Comparison of ENCODE assay signal across 10 cellular contexts in genomic region chr6:5036309-5036708, GRCh38. TPM values are rescaled to one million over a fixed set of nuclear protein-coding genes. Genes with fewer than 3 reads are reported as not detected.
DNase-seq lines count a peak whose midpoint lies in the region; ATAC-seq, FAIRE-seq and TF ChIP-seq lines count a peak whose summit lies in the region.
"Had no signal": no experiment of that assay in that cellular context is flagged by ENCODE, and none has a peak within 500 bp of the region (broad histone marks: within the 10 kb centered on the region; RNA-seq: fewer than 3 reads in every experiment).

No MANE protein-coding gene starts in this region.

- H2BK5ac ChIP-seq in H9 (ENCODE audit: insufficient read length, low read length): no peak overlapping the region

- POLR2A ChIA-PET in K562 (lab: Yijun Ruan, JAX): interaction anchor here (0.7 kb wide), 1 partner anchor 977 kb away, joined by 3 read pairs; no protein-coding TSS in a partner anchor

- TF ChIP-seq CTCF in H9 (conservative IDR thresholded peaks at IDR 0.05): peak; percentile 40; the same call in 2 of the 3 replicates
- TF ChIP-seq CTCF in K562 (IDR thresholded peaks at IDR 0.05 in 2 of 3, conservative IDR thresholded peaks at IDR 0.05 in 1 of 3; ENCODE audit: insufficient read depth in 2 of 3, low read depth in 1 of 3, low read length in 3 of 3): peak in 2 of 3 experiments; percentile 12 to 33; a peak in 1 of 6 replicates

- H3K9me1 ChIP-seq in K562 (ENCODE audit: control insufficient read depth, insufficient read depth, low read length): no peaks in the 10 kb centered on the region

- H3K79me1 ChIP-seq in H9 (ENCODE audit: insufficient read depth, low read depth, low read length, poor library complexity, severe bottlenecking): no peaks in the 10 kb centered on the region

- H3K4ac ChIP-seq in H9 (ENCODE audit: low read depth, low read length): no peak overlapping the region

- H3K14ac ChIP-seq in H9 (ENCODE audit: insufficient read depth, low read length): no peak overlapping the region

- H2AFZ ChIP-seq in H9 (ENCODE audit: low read length) (no peak overlapping the region), K562 (ENCODE audit: low read depth, low read length) (0 out of 2 replicates have a peak overlapping the region, but pooled peaks have one; percentile 6)

- no peak for TF ChIP-seq EP300 in K562 (IDR thresholded peaks at IDR 0.05; ENCODE audit: low read length)

- H3K36me3 ChIP-seq in K562 (ENCODE audit: control insufficient read depth, insufficient read depth, low read length): no peaks in the 10 kb centered on the region

- no CpG with 5 or more reads among the region's 7 CpGs for WGBS in H9 (ENCODE audit: extremely low coverage, insufficient read length, low lambda C conversion rate)
- WGBS in K562 (ENCODE audit: insufficient coverage, low coverage, missing lambda C conversion rate): 28% methylated on average over 7 of the region's 7 CpGs

- H3K4me2 ChIP-seq in H9 (ENCODE audit: insufficient read depth, insufficient read length, low read length): no peak overlapping the region
- H3K4me2 ChIP-seq in K562 (ENCODE audit: insufficient read depth, low read length): no peak overlapping the region

- no peaks in the 10 kb centered on the region for H3K27me3 ChIP-seq in H9 (ENCODE audit: insufficient read depth, low read length)
- H3K27me3 ChIP-seq in K562 (ENCODE audit: control insufficient read depth in 2 of 2, insufficient read depth in 2 of 2, low read length in 2 of 2): 0 out of 5 replicates have a peak, but pooled peaks cover 0 to 2% of the 10 kb centered on the region in 2 experiments

- no peak overlapping the region for H3K9ac ChIP-seq in H9 (ENCODE audit: extremely low read depth, insufficient read length, low read length)
- peak overlapping the region in 1 of 2 experiments; percentile 23; a peak in 1 of 4 replicates for H3K9ac ChIP-seq in K562 (ENCODE audit: insufficient read depth in 1 of 2, low read depth in 2 of 2, low read length in 2 of 2)

- no peak overlapping the region for H2BK20ac ChIP-seq in H9 (ENCODE audit: low read depth, low read length, poor library complexity, severe bottlenecking)

- H3T11ph ChIP-seq in H9 (ENCODE audit: low read length): no peak overlapping the region

- DNase-seq in H9 (peak; percentile 90), NCI-H2227 treated with DMSO at 0.1 percent for 48 hours (lab: John Stamatoyannopoulos, UW) (peak; percentile 61), K562 (ENCODE audit: extremely low read depth in 1 of 4, low spot score in 3 of 4) (peak; percentile 34 to 62 (median 42)), myocyte (ENCODE audit: low read depth) (peak; percentile 82), globus pallidus (ENCODE audit: low spot score) (no peak), amniotic stem cell (lab: John Stamatoyannopoulos, UW) (no peak)
- DNase-seq in stimulated activated CD4-positive, alpha-beta T cell treated with anti-CD3 and anti-CD28 coated beads, Interleukin-4, amount 100 ng/mL, for 24 hours: no peak
- DNase-seq: activated T-cell treated with anti-CD3 and anti-CD28 coated beads, Interleukin-2, amount 50 U/mL, for 24 hours; OCI-M1 had no signal

- peaks cover 32 to 40% of the 10 kb centered on the region in 2 experiments for H3K4me1 Mint-ChIP-seq in H9

- H3K36me3 Mint-ChIP-seq in H9 (ENCODE audit: insufficient read depth in 1 of 3, low read depth in 3 of 3): no peaks in the 10 kb centered on the region

- H3K9me3 Mint-ChIP-seq in H9: no peaks in the 10 kb centered on the region
- H3K9me3 Mint-ChIP-seq: activated T-cell treated with anti-CD3 and anti-CD28 coated beads, Interleukin-2, amount 50 U/mL, for 24 hours had no signal

- CTCF ChIA-PET in K562 (lab: Yijun Ruan, JAX; ENCODE audit: low intra/inter-chr PET ratio): no interaction called here

- no peak for FAIRE-seq in K562 (lab: Jason Lieb, UNC)

- H2BK12ac ChIP-seq in H9 (ENCODE audit: insufficient read length, low read depth, low read length): no peak overlapping the region

- ATAC-seq in K562 (peak; percentile 93), GM18907 (IDR thresholded peaks at IDR 0.05; ENCODE audit: unreplicated experiment) (no peak)

- no peak for TF ChIP-seq POLR2A in K562 (conservative IDR thresholded peaks at IDR 0.05)

- H3K23ac ChIP-seq in H9 (ENCODE audit: insufficient read length, low read depth, low read length): no peak overlapping the region

- H3K27ac ChIP-seq in H9 (ENCODE audit: insufficient read length, low read depth, low read length): no peak overlapping the region
- H3K27ac ChIP-seq in K562 (ENCODE audit: extremely low read depth, low read depth, low read length): no peak overlapping the region

- intact Hi-C loops in K562 (cut with micrococcal nuclease): loop anchor here (10.0 kb wide), 1 partner anchor 182 kb away; no protein-coding TSS in a partner anchor

- peaks cover 16% of the 10 kb centered on the region for H3K27me3 Mint-ChIP-seq in H9 (ENCODE audit: low read depth)
- H3K27me3 Mint-ChIP-seq: activated T-cell treated with anti-CD3 and anti-CD28 coated beads, Interleukin-2, amount 50 U/mL, for 24 hours had no signal

- H4K20me1 ChIP-seq in H9 (ENCODE audit: control insufficient read depth, insufficient read depth, insufficient read length): no peaks in the 10 kb centered on the region
- H4K20me1 ChIP-seq in K562 (replicated peaks; ENCODE audit: control insufficient read depth, insufficient read depth, low read length): no peaks in the 10 kb centered on the region

- H3K79me2 ChIP-seq in H9 (ENCODE audit: insufficient read depth, low read length): no peaks in the 10 kb centered on the region
- H3K79me2 ChIP-seq in K562 (ENCODE audit: control insufficient read depth, insufficient read depth, low read length): no peaks in the 10 kb centered on the region

- H3K4me1 ChIP-seq in H9 (ENCODE audit: insufficient read depth, low read length) (no peaks in the 10 kb centered on the region; the same call in 1 of the 2 replicates), K562 (replicated peaks in 1 of 2; ENCODE audit: control insufficient read depth in 2 of 2, insufficient read depth in 2 of 2, low read length in 2 of 2) (peaks cover 0 to 3% of the 10 kb centered on the region in 2 experiments; a peak in 3 of 5 replicates)

- H3K9me3 ChIP-seq in H9 (ENCODE audit: control insufficient read depth, low read depth, low read length) (no peaks in the 10 kb centered on the region), K562 (replicated peaks; ENCODE audit: control insufficient read depth, insufficient read depth, low read depth, low read length) (no peaks in the 10 kb centered on the region)

- no peak overlapping the region for H4K91ac ChIP-seq in H9 (ENCODE audit: insufficient read length, low read depth, low read length)

- H2BK120ac ChIP-seq in H9 (ENCODE audit: low read depth, low read length, poor library complexity, severe bottlenecking): no peak overlapping the region

- H4K8ac ChIP-seq in H9 (replicated peaks; ENCODE audit: insufficient read length, low read depth, low read length): no peak overlapping the region

- H3K56ac ChIP-seq in H9 (ENCODE audit: insufficient read length, low read depth, low read length): no peak overlapping the region

- H3K18ac ChIP-seq in H9 (ENCODE audit: insufficient read length, low read depth, low read length): no peak overlapping the region

- in situ Hi-C loops in K562 (cut with MboI): no loop called here

- no TSS peak for BruUV-seq in K562 (replicated peaks; lab: Mats Ljungman, UMichigan)

- H3K23me2 ChIP-seq in H9 (ENCODE audit: insufficient read length, low read depth, low read length, poor library complexity, severe bottlenecking): no peaks in the 10 kb centered on the region

- no peak overlapping the region for H2AK5ac ChIP-seq in H9 (ENCODE audit: insufficient read length, low read length)

- H3K4me3 Mint-ChIP-seq in H9: no peak overlapping the region; a peak in 1 of 5 replicates
- H3K4me3 Mint-ChIP-seq: activated T-cell treated with anti-CD3 and anti-CD28 coated beads, Interleukin-2, amount 50 U/mL, for 24 hours had no signal

- H2BK15ac ChIP-seq in H9 (ENCODE audit: low read depth, low read length): no peak overlapping the region

- H3K4me3 ChIP-seq in K562: no peak overlapping the region

- no peak overlapping the region for H4K5ac ChIP-seq in H9 (ENCODE audit: insufficient read length, low read depth, low read length)

- no peak overlapping the region for H3K27ac Mint-ChIP-seq in H9
- H3K27ac Mint-ChIP-seq: activated T-cell treated with anti-CD3 and anti-CD28 coated beads, Interleukin-2, amount 50 U/mL, for 24 hours had no signal

- no peak for TF ChIP-seq RAD21 in K562 (CRISPR knock-in tag; conservative IDR thresholded peaks at IDR 0.05 in 1 of 2, IDR thresholded peaks at IDR 0.05 in 1 of 2)

RNA-seq across cellular contexts. Expression of gene RPP40, which starts 32.5 kb away (rescaled TPM):
- total RNA-seq in H9 (2021) (15.6 and 17.8 TPM in 2 replicates), K562 (2014; rRNA removed) (34.7 and 41.1 TPM in 2 replicates), K562 (2014; rRNA removed; fragmentation: Illumina TruSeq; extraction: Trizol) (39.9 and 41.0 TPM in 2 replicates), K562 (2015; rRNA removed; fragmentation: Illumina TruSeq; extraction: Trizol) (36.4 and 39.0 TPM in 2 replicates), K562 (2021) (28.1 and 30.2 TPM in 2 replicates), myocyte (17.1 and 36.7 TPM in 2 replicates)
- total RNA-seq in K562 (2011; cell fraction: chromatin; rRNA removed; ENCODE audit: low replicate concordance): 10.1 and 10.8 TPM in 2 replicates
- 7.1 and 8.8 TPM in 2 replicates for total RNA-seq in K562 (2011; cell fraction: nucleolus; rRNA removed)
- 7.9 and 13.3 TPM in 2 replicates for total RNA-seq in K562 (2011; cell fraction: nucleoplasm; rRNA removed)
- polyA plus RNA-seq in K562 (2011; rRNA removed) (15.9 and 22.6 TPM in 2 replicates), K562 (2014; fragmentation: Illumina TruSeq; extraction: Trizol) (48.2 and 51.2 TPM in 2 replicates), K562 (2014; fragmentation: Nextera tagmentation; extraction: Ambion mirVana) (100 to 1,000 TPM; 103 to 114 TPM), K562 (2014; rRNA removed) (35.7 and 46.6 TPM in 2 replicates)
- 8.4 and 11.0 TPM in 2 replicates for polyA plus RNA-seq in K562 (2011; cell fraction: cytosol; rRNA removed)
- 12.8 and 16.4 TPM in 2 replicates for polyA plus RNA-seq in K562 (2011; cell fraction: nucleus; rRNA removed)
- 16.5 and 38.9 TPM in 2 replicates for polyA plus RNA-seq in K562 (2012)
- polyA minus RNA-seq in K562 (2011; rRNA and poly(A)+ RNA removed): 17.4 and 17.6 TPM in 2 replicates
- 6.8 and 8.6 TPM in 2 replicates for polyA minus RNA-seq in K562 (2011; cell fraction: cytosol; rRNA and poly(A)+ RNA removed)
- polyA minus RNA-seq in K562 (2011; cell fraction: nucleus; rRNA and poly(A)+ RNA removed): 9.7 and 17.2 TPM in 2 replicates
- 5.6 TPM for polyA plus RNA-seq in myocyte (2012)

RNA-seq across cellular contexts. Expression of gene PPP1R3G, which starts 48.8 kb away (rescaled TPM):
- total RNA-seq in H9 (2021) (not detected in 2 replicates), K562 (2014; rRNA removed) (0.08 TPM in 1 of 2 replicates, not detected in the other), K562 (2014; rRNA removed; fragmentation: Illumina TruSeq; extraction: Trizol) (not detected in 2 replicates), K562 (2015; rRNA removed; fragmentation: Illumina TruSeq; extraction: Trizol) (not detected in 2 replicates), K562 (2021) (0.04 TPM in 2 replicates), myocyte (0.31 and 1.0 TPM in 2 replicates)
- total RNA-seq in K562 (2011; cell fraction: chromatin; rRNA removed; ENCODE audit: low replicate concordance): 0.37 TPM in 1 of 2 replicates, not detected in the other
- total RNA-seq in K562 (2011; cell fraction: nucleolus; rRNA removed): 0.50 and 0.53 TPM in 2 replicates
- total RNA-seq in K562 (2011; cell fraction: nucleoplasm; rRNA removed): 0.29 and 0.46 TPM in 2 replicates
- polyA plus RNA-seq in K562 (2011; rRNA removed) (0.13 and 0.35 TPM in 2 replicates), K562 (2014; fragmentation: Illumina TruSeq; extraction: Trizol) (0.01 and 0.03 TPM in 2 replicates), K562 (2014; fragmentation: Nextera tagmentation; extraction: Ambion mirVana) (under 1 TPM in 1 of 2 experiments, not detected in 1; 0.01 TPM), K562 (2014; rRNA removed) (0.01 TPM in 2 replicates)
- polyA plus RNA-seq in K562 (2011; cell fraction: cytosol; rRNA removed): 0.35 and 0.51 TPM in 2 replicates
- 0.17 and 0.28 TPM in 2 replicates for polyA plus RNA-seq in K562 (2011; cell fraction: nucleus; rRNA removed)
- polyA plus RNA-seq in K562 (2012): 0.21 TPM in 2 replicates
- polyA minus RNA-seq in K562 (2011; rRNA and poly(A)+ RNA removed): 0.21 and 0.27 TPM in 2 replicates
- 0.38 and 1.2 TPM in 2 replicates for polyA minus RNA-seq in K562 (2011; cell fraction: cytosol; rRNA and poly(A)+ RNA removed)
- polyA minus RNA-seq in K562 (2011; cell fraction: nucleus; rRNA and poly(A)+ RNA removed): 0.27 and 1.00 TPM in 2 replicates
- 0.58 TPM for polyA plus RNA-seq in myocyte (2012)

Comparison
In these comparisons a context has a peak if more than half of its experiments do, and no peak if none do; other contexts are left out.
1. DNase-seq: peak in H9 (single experiment), NCI-H2227 treated with DMSO at 0.1 percent for 48 hours (single experiment), K562 (4 of 4) and myocyte (single experiment); none in globus pallidus (single experiment), stimulated activated CD4-positive, alpha-beta T cell treated with anti-CD3 and anti-CD28 coated beads, Interleukin-4, amount 100 ng/mL, for 24 hours (single experiment) and amniotic stem cell (single experiment).